Comparison of ENCODE assay signal across 30 cellular contexts in the genomic region with DNA sequence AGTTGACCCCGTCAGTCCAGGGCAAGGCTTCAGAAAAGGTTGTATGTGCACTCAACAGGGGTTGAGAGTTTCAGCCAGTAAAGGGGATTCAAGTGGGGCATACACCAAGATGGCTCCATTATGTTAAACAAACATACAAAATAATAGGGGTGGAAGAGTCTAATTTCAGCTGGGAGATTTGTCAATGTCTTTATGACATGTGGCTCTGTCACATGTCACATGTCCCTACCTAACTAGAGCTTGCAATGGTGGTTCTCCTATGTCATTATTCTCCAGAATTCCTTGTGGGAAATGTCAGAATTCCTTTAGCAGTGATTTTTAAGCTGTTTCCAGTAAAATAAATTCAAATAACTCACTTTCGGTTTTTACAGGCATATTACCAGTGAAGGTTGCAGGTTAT.
"Had no signal": no experiment of that assay in that cellular context is flagged by ENCODE, and none has a peak within 500 bp of the region (broad histone marks: within the 10 kb centered on the region; RNA-seq: fewer than 3 reads in every experiment).

No MANE protein-coding gene starts in this region.

- H3K9me3 ChIP-seq: gastrocnemius medialis, heart left ventricle had no signal

- H3K27me3 ChIP-seq: brain microvascular endothelial cell, dorsolateral prefrontal cortex, foreskin keratinocyte, gastrocnemius medialis, heart left ventricle had no signal

- H3K36me3 ChIP-seq: brain microvascular endothelial cell, gastrocnemius medialis, heart left ventricle, WERI-Rb-1 had no signal

- FAIRE-seq: astrocyte, bronchial epithelial cell had no signal

- DNase-seq: activated B cell treated with CpG ODN at 0.5 μM for 24 hours; activated CD4-positive, alpha-beta T cell treated with anti-CD3 and anti-CD28 coated beads for 48 hours; activated CD4-positive, alpha-beta T cell treated with anti-CD3 and anti-CD28 coated beads, Interleukin-2, amount 50 U/mL, for 1 hour; activated CD4-positive, alpha-beta T cell treated with anti-CD3 and anti-CD28 coated beads, Interleukin-2, amount 50 U/mL, for 48 hours; activated CD8-positive, alpha-beta memory T cell treated with anti-CD3 and anti-CD28 coated beads for 24 hours; activated CD8-positive, alpha-beta T cell treated with anti-CD3 and anti-CD28 coated beads for 36 hours; activated effector memory CD4-positive, alpha-beta T cell treated with Interleukin-2 at 50 U/mL for 16 hours; activated gamma-delta T cell treated with Interleukin-2 at 50 U/mL for 16 hours; activated naive CD4-positive, alpha-beta T cell treated with anti-CD3 and anti-CD28 coated beads, Interleukin-2, amount 50 U/mL, for 16 hours; activated naive CD4-positive, alpha-beta T cell treated with Interleukin-2 at 50 U/mL for 16 hours; activated T-cell treated with anti-CD3 and anti-CD28 coated beads, Interleukin-2, amount 50 U/mL, for 4 hours; amniotic stem cell; anterior cingulate cortex; brain microvascular endothelial cell; dorsolateral prefrontal cortex; effector memory CD4-positive, alpha-beta T cell; endodermal cell; foreskin keratinocyte; gastrocnemius medialis; glutamatergic neuron; heart left ventricle; hypothalamus; T1000; WERI-Rb-1 had no signal

- H3K4me1 ChIP-seq: foreskin keratinocyte, gastrocnemius medialis, heart left ventricle had no signal

- ATAC-seq: activated CD4-positive, CD25-positive, alpha-beta regulatory T cell treated with anti-CD3 and anti-CD28 coated beads, Interleukin-2, amount 50 U/mL, for 24 hours; activated CD8-positive, alpha-beta T cell treated with anti-CD3 and anti-CD28 coated beads for 36 hours; activated T-cell treated with anti-CD3 and anti-CD28 coated beads, Interleukin-2, amount 50 U/mL, for 4 hours; activated T-helper 17 cell treated with anti-CD3 and anti-CD28 coated beads, Interleukin-2, amount 50 U/mL, for 72 hours; esophagus mucosa; foreskin keratinocyte; gastrocnemius medialis; heart left ventricle had no signal

- H3K4me3 ChIP-seq: coronary artery, dorsolateral prefrontal cortex, gastrocnemius medialis, heart left ventricle had no signal

- H3K27ac ChIP-seq: brain microvascular endothelial cell, coronary artery, dorsolateral prefrontal cortex, foreskin keratinocyte, gastrocnemius medialis, heart left ventricle, WERI-Rb-1 had no signal
